18 cellular contexts compared by ENCODE assay signal in the genomic region with DNA sequence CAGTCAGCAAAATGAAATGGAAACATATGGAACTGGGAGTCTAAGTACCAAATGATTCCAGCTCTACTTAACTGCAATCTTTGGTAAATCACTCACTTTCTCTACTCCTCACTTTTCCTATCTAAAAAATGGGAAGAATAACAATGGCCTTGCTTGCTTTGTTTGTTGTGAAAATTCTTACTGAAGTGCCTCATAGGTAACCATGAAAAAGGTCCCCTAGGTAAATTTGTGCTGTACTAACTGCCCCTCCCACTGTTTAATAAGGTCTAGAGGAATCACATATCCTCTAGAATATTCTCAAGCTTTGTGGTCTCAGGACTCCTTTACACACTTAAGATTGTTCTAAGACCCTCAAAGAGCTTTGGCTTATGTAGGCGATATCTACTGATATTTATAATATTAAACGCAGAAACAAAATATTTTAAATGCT.
A peak's percentile ranks its signal among the peaks of the same experiment; 100 is the strongest.
DNase-seq lines count a peak whose midpoint lies in the region; ATAC-seq, FAIRE-seq and TF ChIP-seq lines count a peak whose summit lies in the region.
"Had no signal": no experiment of that assay in that cellular context is flagged by ENCODE, and none has a peak within 500 bp of the region (broad histone marks: within the 10 kb centered on the region; RNA-seq: fewer than 3 reads in every experiment).

No MANE protein-coding gene starts in this region.

- WGBS in heart left ventricle, 4 donors: 72 to 84% (median 78%) methylated on average over 2 of the region's 2 CpGs
- 78% methylated on average over 2 of the region's 2 CpGs for WGBS in GM12878 (ENCODE audit: insufficient coverage, insufficient replicate concordance, low lambda C conversion rate, missing lambda C conversion rate)

- H3K9me3 Mint-ChIP-seq in nephron: no peaks in the 10 kb centered on the region
- no peaks in the 10 kb centered on the region for H3K9me3 Mint-ChIP-seq in stimulated activated naive B cell treated with anti-CD40 and anti-IgM and Interleukin-4, amounts not matched to agents 10 μg/mL and 1 μg/mL and 100 μg/mL, for 72 hours
- H3K9me3 Mint-ChIP-seq: GM23338 had no signal

- H2AFZ ChIP-seq in GM12878 (ENCODE audit: control insufficient read depth, low read depth, low read length): no peak overlapping the region
- H2AFZ ChIP-seq: GM23338 had no signal

- RAD21 ChIA-PET in GM12878 (lab: Charles Lee; ENCODE audit: unreplicated experiment): interaction anchor here (1.1 to 4.6 kb wide), 11 partner anchors 9 to 147 kb away, joined by 3 to 24 read pairs (median 3); partner anchors contain the start of gene ARHGAP18

- TF ChIP-seq POLR2A in heart left ventricle (IDR thresholded peaks at IDR 0.05) (no peak), GM12878 (IDR thresholded peaks at IDR 0.05; ENCODE audit: low read depth, low read length) (no peak), vagina (IDR thresholded peaks at IDR 0.05) (no peak)

- BruUV-seq in GM12878 (replicated peaks; lab: Mats Ljungman, UMichigan): no TSS peak

- POLR2A ChIA-PET in GM12878 (lab: Charles Lee): interaction anchor here (0.5 to 3.4 kb wide), 8 partner anchors 12 to 63 kb away, joined by 3 to 17 read pairs (median 4); partner anchors contain the start of gene ARHGAP18

- H3K36me3 Mint-ChIP-seq in nephron (ENCODE audit: low read depth): no peaks in the 10 kb centered on the region
- peaks cover 0 to 3% of the 10 kb centered on the region in 2 donors for H3K36me3 Mint-ChIP-seq in stimulated activated naive B cell treated with anti-CD40 and anti-IgM and Interleukin-4, amounts not matched to agents 10 μg/mL and 1 μg/mL and 100 μg/mL, for 72 hours

- H4K20me1 ChIP-seq in GM12878 (ENCODE audit: control insufficient read depth, insufficient read depth): no peaks in the 10 kb centered on the region

- CTCF ChIA-PET in GM12878 (lab: Yijun Ruan, JAX): interaction anchor here (0.6 to 1.5 kb wide), 7 partner anchors 8 to 86 kb away, joined by 3 to 7 read pairs (median 3); no protein-coding TSS in a partner anchor

- peaks cover 57% of the 10 kb centered on the region for H3K4me1 Mint-ChIP-seq in nephron
- H3K4me1 Mint-ChIP-seq in stimulated activated naive B cell treated with anti-CD40 and anti-IgM and Interleukin-4, amounts not matched to agents 10 μg/mL and 1 μg/mL and 100 μg/mL, for 72 hours: peaks cover 0 to 6% of the 10 kb centered on the region in 2 donors

- H3K4me1 ChIP-seq in heart left ventricle (peaks cover 0 to 53% (median 29%) of the 10 kb centered on the region in 12 donors), right atrium auricular region (peaks cover 0 to 32% of the 10 kb centered on the region in 2 donors), GM12878 (ENCODE audit: control insufficient read depth, insufficient read depth, low read length) (peaks cover 37% of the 10 kb centered on the region), vagina (peaks cover 25% of the 10 kb centered on the region)
- H3K4me1 ChIP-seq: colonic mucosa had no signal

- ATAC-seq in heart left ventricle (no peak), GM12878 (peak; percentile 30)
- no peak for ATAC-seq in stimulated activated naive B cell treated with anti-CD40 and anti-IgM and Interleukin-4, amounts not matched to agents 10 μg/mL and 1 μg/mL and 100 μg/mL, for 72 hours (replicated peaks)
- ATAC-seq: activated CD4-positive, CD25-positive, alpha-beta regulatory T cell treated with anti-CD3 and anti-CD28 coated beads, Interleukin-2, amount 50 U/mL, for 24 hours; GM23338 had no signal

- TF ChIP-seq RAD21 in GM12878 (IDR thresholded peaks at IDR 0.05; ENCODE audit: insufficient read depth, low read depth, low read length): no peak

- FAIRE-seq in GM12878 (lab: Jason Lieb, UNC): no peak

- H3K27me3 Mint-ChIP-seq in nephron (ENCODE audit: low read depth): no peaks in the 10 kb centered on the region
- H3K27me3 Mint-ChIP-seq in stimulated activated naive B cell treated with anti-CD40 and anti-IgM and Interleukin-4, amounts not matched to agents 10 μg/mL and 1 μg/mL and 100 μg/mL, for 72 hours: no peaks in the 10 kb centered on the region

- peak overlapping the region; percentile 88 to 93 (median 92) for H3K27ac Mint-ChIP-seq in nephron
- no peak overlapping the region for H3K27ac Mint-ChIP-seq in stimulated activated naive B cell treated with anti-CD40 and anti-IgM and Interleukin-4, amounts not matched to agents 10 μg/mL and 1 μg/mL and 100 μg/mL, for 72 hours

- H3K9ac ChIP-seq in GM12878 (ENCODE audit: control insufficient read depth, insufficient read depth, low read length): peak overlapping the region; percentile 15; the same call in 1 of the 2 replicates

- in situ Hi-C loops in GM12878 (cut with MboI): no loop called here

- no peak for TF ChIP-seq EP300 in GM12878 (IDR thresholded peaks at IDR 0.05; ENCODE audit: borderline replicate concordance in 1 of 2, control insufficient read depth in 1 of 2, low read depth in 2 of 2, low read length in 2 of 2)

- H3K27me3 ChIP-seq in heart left ventricle: no peaks in the 10 kb centered on the region
- no peaks in the 10 kb centered on the region for H3K27me3 ChIP-seq in right atrium auricular region
- H3K27me3 ChIP-seq in GM12878 (replicated peaks in 1 of 2; ENCODE audit: control insufficient read depth in 2 of 2, insufficient read depth in 2 of 2, low read length in 1 of 2): no peaks in the 10 kb centered on the region
- no peaks in the 10 kb centered on the region for H3K27me3 ChIP-seq in vagina
- H3K27me3 ChIP-seq: colonic mucosa, tibial artery had no signal

- no peak for DNase-seq in heart left ventricle
- no peak for DNase-seq in right atrium auricular region (ENCODE audit: low spot score)
- no peak for DNase-seq in GM12878 (ENCODE audit: low read depth, low spot score)
- no peak for DNase-seq in vagina (ENCODE audit: extremely low spot score in 2 of 2)
- no peak for DNase-seq in stimulated activated naive B cell treated with anti-CD40 and anti-IgM and Interleukin-4, amounts not matched to agents 10 μg/mL and 1 μg/mL and 100 μg/mL, for 72 hours
- no peak for DNase-seq in NCI-H2196 treated with DMSO at 0.1 percent for 48 hours (lab: John Stamatoyannopoulos, UW; ENCODE audit: unreplicated experiment)
- no peak for DNase-seq in stimulated activated naive CD4-positive, alpha-beta T cell treated with Interleukin-2 at 50 U/mL for 16 hours (lab: John Stamatoyannopoulos, UW)
- DNase-seq: C1 segment of cervical spinal cord; colonic mucosa; Karpas-422; NCI-H345; SHP77 treated with DMSO at 0.1 percent for 48 hours; stimulated activated CD4-positive, alpha-beta T cell treated with anti-CD3 and anti-CD28 coated beads, Interleukin-4, amount 100 ng/mL, for 1 hour; stimulated activated CD8-positive, alpha-beta memory T cell treated with anti-CD3 and anti-CD28 coated beads, Interleukin-4, amount 100 ng/mL, for 48 hours; tibial artery had no signal

- H3K36me3 ChIP-seq in heart left ventricle (no peaks in the 10 kb centered on the region), right atrium auricular region (no peaks in the 10 kb centered on the region), GM12878 (ENCODE audit: control insufficient read depth in 2 of 2, insufficient read depth in 2 of 2, low read length in 1 of 2) (peaks cover 0 to 2% of the 10 kb centered on the region in 2 experiments; a peak in 1 of 4 replicates), vagina (no peaks in the 10 kb centered on the region)
- H3K36me3 ChIP-seq: colonic mucosa, tibial artery had no signal

- SMC1A ChIA-PET in GM12878 (lab: Charles Lee; ENCODE audit: uncharacterized antibody, unreplicated experiment): interaction anchor here (0.8 to 9.8 kb wide), 16 partner anchors 9 to 102 kb away, joined by 3 to 72 read pairs (median 5); partner anchors contain the start of gene ARHGAP18

- H3K4me2 ChIP-seq in GM12878 (ENCODE audit: control insufficient read depth, insufficient read depth): peak overlapping the region; percentile 66; the same call in 1 of the 2 replicates
- H3K4me2 ChIP-seq: GM23338 had no signal

- intact Hi-C loops in heart left ventricle (cut with DNase I): no loop called here
- intact Hi-C loops in GM12878 (cut with micrococcal nuclease; ENCODE audit: unreplicated experiment): loop anchor here (2.0 to 5.0 kb wide), 2 partner anchors 23 to 39 kb away; no protein-coding TSS in a partner anchor
- intact Hi-C loops in vagina (cut with DNase I): no loop called here

- H3K4me3 ChIP-seq in heart left ventricle (peak overlapping the region in 1 of 12 donors; percentile 38), right atrium auricular region (no peak overlapping the region), GM12878 (no peak overlapping the region), vagina (no peak overlapping the region)
- H3K4me3 ChIP-seq: colonic mucosa, GM23338, tibial artery had no signal

- TF ChIP-seq CTCF in heart left ventricle (IDR thresholded peaks at IDR 0.05): no peak
- TF ChIP-seq CTCF in right atrium auricular region (IDR thresholded peaks at IDR 0.05): no peak
- TF ChIP-seq CTCF in GM12878 (IDR thresholded peaks at IDR 0.05 in 2 of 3, conservative IDR thresholded peaks at IDR 0.05 in 1 of 3; ENCODE audit: control insufficient read depth in 2 of 3, extremely low read depth in 1 of 3, insufficient read depth in 1 of 3, low read depth in 3 of 3, low read length in 3 of 3): no peak
- TF ChIP-seq CTCF in nephron (IDR thresholded peaks at IDR 0.05; ENCODE audit: unreplicated experiment in 3 of 3): no peak
- TF ChIP-seq CTCF in vagina (IDR thresholded peaks at IDR 0.05): no peak

- H3K9me3 ChIP-seq in heart left ventricle (no peaks in the 10 kb centered on the region), right atrium auricular region (no peaks in the 10 kb centered on the region), GM12878 (replicated peaks; ENCODE audit: control insufficient read depth, insufficient read depth, low read length) (peaks cover 4% of the 10 kb centered on the region), vagina (no peaks in the 10 kb centered on the region)
- H3K9me3 ChIP-seq: colonic mucosa, tibial artery had no signal

- peak overlapping the region in 11 of 12 donors; percentile 24 to 74 (median 61) for H3K27ac ChIP-seq in heart left ventricle
- peak overlapping the region in 1 of 2 donors; percentile 29 for H3K27ac ChIP-seq in right atrium auricular region
- peak overlapping the region; percentile 65 for H3K27ac ChIP-seq in GM12878 (ENCODE audit: control insufficient read depth, insufficient read depth)
- H3K27ac ChIP-seq in vagina: peak overlapping the region; percentile 53
- H3K27ac ChIP-seq: colonic mucosa, tibial artery had no signal

- H3K79me2 ChIP-seq in GM12878 (ENCODE audit: control insufficient read depth, insufficient read depth, low read length): peaks cover 51% of the 10 kb centered on the region

- peak overlapping the region in 2 of 3 experiments; percentile 31 to 37 for H3K4me3 Mint-ChIP-seq in nephron
- no peak overlapping the region for H3K4me3 Mint-ChIP-seq in stimulated activated naive B cell treated with anti-CD40 and anti-IgM and Interleukin-4, amounts not matched to agents 10 μg/mL and 1 μg/mL and 100 μg/mL, for 72 hours
- H3K4me3 Mint-ChIP-seq: GM23338 had no signal

TF ChIP-seq in GM12878, 131 proteins besides CTCF, POLR2A, EP300 and RAD21:
- 0 out of 2 replicates have a peak, but pooled peaks have one; percentile 23 for TF ChIP-seq ZNF217 (IDR thresholded peaks at IDR 0.05)
- TF ChIP-seq KLF5 (IDR thresholded peaks at IDR 0.05; ENCODE audit: partially characterized antibody): no peak
TF ChIP-seq in GM12878: peak in this region for 1.

Comparison
In these comparisons a context has a peak if more than half of its experiments do, and no peak if none do; other contexts are left out.
1. H3K4me3 Mint-ChIP-seq: peak in nephron (2 of 3); none in stimulated activated naive B cell treated with anti-CD40 and anti-IgM and Interleukin-4, amounts not matched to agents 10 μg/mL and 1 μg/mL and 100 μg/mL, for 72 hours (0 of 2).